29 cellular contexts compared by ENCODE assay signal in the genomic region with DNA sequence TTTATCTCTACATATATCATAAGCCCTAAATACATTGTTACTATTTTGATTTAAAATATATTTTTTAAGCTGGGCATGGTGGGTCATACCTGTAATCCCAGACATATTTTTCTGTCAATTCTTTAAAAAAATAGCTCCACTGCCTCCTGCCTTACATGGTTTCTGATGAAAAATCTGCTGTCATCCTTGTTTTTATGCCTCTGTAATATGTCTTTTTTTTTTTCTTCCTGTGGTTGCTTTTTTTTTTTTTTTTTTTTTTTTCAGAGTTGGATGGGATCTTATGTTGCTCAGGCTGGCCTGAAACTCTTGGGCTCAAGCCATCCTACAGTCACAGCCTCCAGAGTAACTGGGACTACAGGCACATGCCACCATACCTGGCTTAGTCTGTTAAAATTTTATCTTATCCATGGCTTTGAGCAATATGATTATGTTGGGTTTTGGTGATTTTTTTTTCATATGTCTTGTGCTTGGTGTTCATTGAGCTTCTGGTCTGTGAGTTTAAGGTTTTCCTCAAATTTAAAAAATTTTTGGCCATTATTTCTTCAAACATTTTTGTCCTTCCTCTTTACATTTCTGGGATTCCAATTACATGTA. TPM values are rescaled to one million over a fixed set of nuclear protein-coding genes. Genes with fewer than 3 reads are reported as not detected.
"Had no signal": no experiment of that assay in that cellular context is flagged by ENCODE, and none has a peak within 500 bp of the region (broad histone marks: within the 10 kb centered on the region; RNA-seq: fewer than 3 reads in every experiment).

No MANE protein-coding gene starts in this region.

- H3K27me3 Mint-ChIP-seq: activated CD4-positive, alpha-beta T cell treated with anti-CD3 and anti-CD28 coated beads, Interleukin-2, amount 10 ng/mL, durations not matched to agents 7 days and 5 days; activated T-cell treated with anti-CD3 and anti-CD28 coated beads, Interleukin-2, amount 50 U/mL, for 24 hours; activated T-helper 17 cell treated with anti-CD3 and anti-CD28 coated beads, Interleukin-2, amount 50 U/mL, for 72 hours; effector memory CD8-positive, alpha-beta T cell; progenitor cell of endocrine pancreas; T-helper 17 cell had no signal

- H3K9me3 Mint-ChIP-seq: effector memory CD8-positive, alpha-beta T cell had no signal

- H3K27ac Mint-ChIP-seq: activated CD4-positive, alpha-beta memory T cell treated with anti-CD3 and anti-CD28 coated beads, Interleukin-2, amount 10 ng/mL, durations not matched to agents 7 days and 5 days; activated CD4-positive, alpha-beta T cell treated with anti-CD3 and anti-CD28 coated beads, Interleukin-2, amount 10 ng/mL, durations not matched to agents 7 days and 5 days; activated naive CD4-positive, alpha-beta T cell treated with anti-CD3 and anti-CD28 coated beads, Interleukin-2, amount 50 U/mL, for 24 hours; activated naive CD8-positive, alpha-beta T cell treated with anti-CD3 and anti-CD28 coated beads, Interleukin-2, amount 50 U/mL, for 24 hours; activated T-cell treated with anti-CD3 and anti-CD28 coated beads, Interleukin-2, amount 50 U/mL, for 24 hours; activated T-helper 17 cell treated with anti-CD3 and anti-CD28 coated beads, Interleukin-2, amount 50 U/mL, for 72 hours; effector memory CD8-positive, alpha-beta T cell; immature natural killer cell; naive thymus-derived CD4-positive, alpha-beta T cell; progenitor cell of endocrine pancreas; T-helper 17 cell had no signal

- ATAC-seq: activated CD4-positive, CD25-positive, alpha-beta regulatory T cell treated with anti-CD3 and anti-CD28 coated beads, Interleukin-2, amount 50 U/mL, for 24 hours; activated naive CD8-positive, alpha-beta T cell treated with anti-CD3 and anti-CD28 coated beads, Interleukin-2, amount 50 U/mL, for 24 hours; activated T-helper 17 cell treated with anti-CD3 and anti-CD28 coated beads, Interleukin-2, amount 50 U/mL, for 72 hours; effector memory CD8-positive, alpha-beta T cell; left colon; naive thymus-derived CD4-positive, alpha-beta T cell; sciatic nerve; stimulated activated naive CD8-positive, alpha-beta T cell treated with anti-CD3 and anti-CD28 coated beads, Interleukin-15, Interleukin-2, amounts not matched to agents 100 U/mL and 50 U/mL, for 24 hours; T-helper 17 cell had no signal

- H3K4me1 Mint-ChIP-seq: activated CD4-positive, alpha-beta T cell treated with anti-CD3 and anti-CD28 coated beads, Interleukin-2, amount 10 ng/mL, durations not matched to agents 7 days and 5 days; activated naive CD4-positive, alpha-beta T cell treated with anti-CD3 and anti-CD28 coated beads, Interleukin-2, amount 50 U/mL, for 24 hours; activated T-helper 17 cell treated with anti-CD3 and anti-CD28 coated beads, Interleukin-2, amount 50 U/mL, for 72 hours; immature natural killer cell; naive thymus-derived CD4-positive, alpha-beta T cell; T-helper 17 cell had no signal

- H3K4me3 Mint-ChIP-seq: activated CD4-positive, alpha-beta memory T cell treated with anti-CD3 and anti-CD28 coated beads, Interleukin-2, amount 10 ng/mL, durations not matched to agents 7 days and 5 days; activated CD4-positive, alpha-beta T cell treated with anti-CD3 and anti-CD28 coated beads, Interleukin-2, amount 10 ng/mL, durations not matched to agents 7 days and 5 days; activated naive CD4-positive, alpha-beta T cell treated with anti-CD3 and anti-CD28 coated beads, Interleukin-2, amount 50 U/mL, for 24 hours; activated naive CD8-positive, alpha-beta T cell treated with anti-CD3 and anti-CD28 coated beads, Interleukin-2, amount 50 U/mL, for 24 hours; activated T-cell treated with anti-CD3 and anti-CD28 coated beads, Interleukin-2, amount 50 U/mL, for 24 hours; activated T-helper 17 cell treated with anti-CD3 and anti-CD28 coated beads, Interleukin-2, amount 50 U/mL, for 72 hours; effector memory CD8-positive, alpha-beta T cell; immature natural killer cell; naive thymus-derived CD4-positive, alpha-beta T cell; T-helper 17 cell had no signal

- DNase-seq: activated CD4-positive, alpha-beta memory T cell treated with anti-CD3 and anti-CD28 coated beads, Interleukin-2, amount 10 ng/mL, durations not matched to agents 7 days and 5 days; activated CD4-positive, alpha-beta T cell treated with anti-CD3 and anti-CD28 coated beads, Interleukin-2, amount 10 ng/mL, durations not matched to agents 7 days and 5 days; activated CD8-positive, alpha-beta memory T cell treated with anti-CD3 and anti-CD28 coated beads, Interleukin-2, amount 50 U/mL, for 48 hours; activated naive CD8-positive, alpha-beta T cell treated with anti-CD3 and anti-CD28 coated beads, Interleukin-2, amount 50 U/mL, for 24 hours; activated T-cell treated with anti-CD3 and anti-CD28 coated beads, Interleukin-2, amount 50 U/mL, for 24 hours; amygdala; caudate nucleus; cortex of kidney; effector memory CD8-positive, alpha-beta T cell; head of caudate nucleus; hypothalamus; immature natural killer cell; kidney; left colon; midbrain; naive thymus-derived CD4-positive, alpha-beta T cell; ovary; stimulated activated CD4-positive, alpha-beta T cell treated with anti-CD3 and anti-CD28 coated beads, Interleukin-12 subunit alpha, Interleukin-12 subunit beta, amount 100 ng/mL, for 4 hours; stimulated activated CD4-positive, alpha-beta T cell treated with anti-CD3 and anti-CD28 coated beads, Interleukin-4, amount 100 ng/mL, for 1 hour; stimulated activated naive CD8-positive, alpha-beta T cell treated with anti-CD3 and anti-CD28 coated beads, Interleukin-15, Interleukin-2, amounts not matched to agents 100 U/mL and 50 U/mL, for 24 hours; T-helper 17 cell; testis; transverse colon had no signal

RNA-seq across cellular contexts. Expression of a gene that starts 12.4 kb away (rescaled TPM):
- total RNA-seq: fibroblast of lung had no signal
